In the genomic region with DNA sequence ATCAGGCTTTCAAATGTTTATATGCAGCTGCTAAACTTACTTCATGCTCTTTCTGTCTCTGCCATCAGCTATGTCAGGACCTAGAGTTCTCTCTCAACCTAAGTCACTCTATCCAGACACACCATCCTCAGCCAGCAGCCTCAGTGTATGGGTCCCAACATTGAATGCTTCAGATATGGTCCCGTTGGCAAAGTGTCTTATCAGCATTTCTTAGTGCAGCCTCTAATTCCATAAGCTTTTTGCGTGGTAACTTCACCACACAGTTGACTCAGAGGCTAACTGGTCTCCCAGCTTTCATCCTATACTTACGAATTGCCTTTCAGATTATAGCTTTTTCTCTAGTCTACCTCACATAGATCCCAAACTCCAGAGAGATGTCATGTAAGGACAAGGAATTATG, we compare ENCODE assay signal across 7 cellular contexts.
"Had no signal": no experiment of that assay in that cellular context is flagged by ENCODE, and none has a peak within 500 bp of the region (broad histone marks: within the 10 kb centered on the region; RNA-seq: fewer than 3 reads in every experiment).

No MANE protein-coding gene starts in this region.

- H3K4me2 ChIP-seq: KMS-11 had no signal

- H3K27ac Mint-ChIP-seq: IgD-negative memory B cell had no signal

- H3K4me3 Mint-ChIP-seq: IgD-negative memory B cell had no signal

- H3K27ac ChIP-seq: HL-60, KMS-11 had no signal

- DNase-seq: Karpas-422, KBM-7, KG1 had no signal

- H3K4me1 Mint-ChIP-seq: IgD-negative memory B cell had no signal

- H3K9ac ChIP-seq: KMS-11 had no signal

- FAIRE-seq: HTR-8/SVneo had no signal
